Comparison of ENCODE assay signal across 8 cellular contexts in genomic region chr2:169897834-169898233, GRCh38.
"Had no signal": no experiment of that assay in that cellular context is flagged by ENCODE, and none has a peak within 500 bp of the region (broad histone marks: within the 10 kb centered on the region; RNA-seq: fewer than 3 reads in every experiment).

No MANE protein-coding gene starts in this region.

- DNase-seq: GOT3, H7, HFFc6, IMR-90 had no signal

- H3K9me3 ChIP-seq: HAP-1 had no signal

- H3K4me3 Mint-ChIP-seq: HFFc6 had no signal

- H3K27ac ChIP-seq: HL-60 had no signal

- H3K9me3 Mint-ChIP-seq: HFFc6 had no signal

- H3K4me1 ChIP-seq: HAP-1 had no signal

- H3K4me3 ChIP-seq: HAP-1, K562 had no signal

- H3K27ac Mint-ChIP-seq: HFFc6 had no signal

- ATAC-seq: HCT116, K562 had no signal
